In genomic region chr2:239290618-239291504, GRCh38 we compare ENCODE assay signal across 11 cellular contexts.
A peak's percentile ranks its signal among the peaks of the same experiment; 100 is the strongest.
DNase-seq lines count a peak whose midpoint lies in the region; ATAC-seq and TF ChIP-seq lines count a peak whose summit lies in the region.
"Had no signal": no experiment of that assay in that cellular context is flagged by ENCODE, and none has a peak within 500 bp of the region (broad histone marks: within the 10 kb centered on the region; RNA-seq: fewer than 3 reads in every experiment).

No MANE protein-coding gene starts in this region.

- H3K4me3 ChIP-seq in PC-3 (ENCODE audit: low read length) = no peak overlapping the region

- no peak overlapping the region for H2AFZ ChIP-seq in PC-3 (ENCODE audit: low read length)

- no peak overlapping the region for H3K4me2 ChIP-seq in PC-3 (ENCODE audit: low read length)

- in situ Hi-C loops in G401 (cut with HindIII; ENCODE audit: low sequenced_read_pairs) = no loop called here

- ATAC-seq in Right ventricle myocardium inferior = peak; percentile 75
- ATAC-seq in HG03045 (IDR thresholded peaks at IDR 0.05; ENCODE audit: unreplicated experiment) = no peak
- no peak for ATAC-seq in PC-3
- ATAC-seq: natural killer cell treated with Interleukin-12 subunit alpha and Interleukin-12 subunit beta and Interleukin-15 and Interleukin-18, amount 100 ng/mL, for 72 hours; stimulated activated naive CD8-positive, alpha-beta T cell treated with anti-CD3 and anti-CD28 coated beads, Interleukin-15, amount 100 ng/mL, for 72 hours had no signal

- H3K36me3 ChIP-seq in PC-3 (ENCODE audit: low read depth, low read length) = no peaks in the 10 kb centered on the region

- H3K27ac ChIP-seq in PC-3 (ENCODE audit: low read length) = no peak overlapping the region

- intact Hi-C loops in Right ventricle myocardium inferior (cut with DNase I) = no loop called here
- intact Hi-C loops in PC-3 (cut with micrococcal nuclease) = no loop called here

- no peak for TF ChIP-seq CTCF in PC-3 (conservative IDR thresholded peaks at IDR 0.05; ENCODE audit: low read depth, low read length)

- H3F3A ChIP-seq in PC-3 (ENCODE audit: low read length, unreplicated experiment) = no peaks in the 10 kb centered on the region

- CTCF ChIA-PET in PC-3 (lab: Charles Lee) = no interaction called here

- H3K79me2 ChIP-seq in PC-3 (ENCODE audit: low read length) = no peaks in the 10 kb centered on the region

- BruUV-seq in PC-3 (replicated peaks; lab: Mats Ljungman, UMichigan) = no TSS peak

- H3K9me3 ChIP-seq in PC-3 (ENCODE audit: low read length) = no peaks in the 10 kb centered on the region

- no peaks in the 10 kb centered on the region for H3K9me2 ChIP-seq in PC-3 (replicated peaks; ENCODE audit: low read length)

- no peaks in the 10 kb centered on the region for H3K27me3 ChIP-seq in PC-3 (ENCODE audit: low read length)

- DNase-seq in G401 (ENCODE audit: low spot score) (peak; percentile 40), SHP77 (lab: John Stamatoyannopoulos, UW) (peak; percentile 14 to 52), Right ventricle myocardium inferior (ENCODE audit: missing footprints) (peak; percentile 69), retina (peak; percentile 67), PC-3 (no peak), COR-L47 (lab: John Stamatoyannopoulos, UW) (no peak)
- no peak for DNase-seq in central memory CD4-positive, alpha-beta T cell
- DNase-seq: amniotic stem cell; stimulated activated naive CD8-positive, alpha-beta T cell treated with anti-CD3 and anti-CD28 coated beads, Interleukin-15, amount 100 ng/mL, for 72 hours had no signal

- H3K4me1 ChIP-seq in PC-3 (ENCODE audit: insufficient read depth, low read length) = no peaks in the 10 kb centered on the region

- H4K20me1 ChIP-seq in PC-3 (ENCODE audit: low read length) = no peaks in the 10 kb centered on the region

- H3K9ac ChIP-seq in PC-3 (ENCODE audit: low read length) = no peak overlapping the region

- POLR2A ChIA-PET in PC-3 (lab: Charles Lee; ENCODE audit: unreplicated experiment) = no interaction called here

Comparison
In these comparisons a context has a peak if more than half of its experiments do, and no peak if none do; other contexts are left out.
1. DNase-seq: peak in G401 (single experiment), SHP77 (2 of 2), Right ventricle myocardium inferior (single experiment) and retina (single experiment); none in central memory CD4-positive, alpha-beta T cell (single experiment), PC-3 (single experiment) and COR-L47 (single experiment).